Comparison of ENCODE assay signal across 10 cellular contexts in the genomic region with DNA sequence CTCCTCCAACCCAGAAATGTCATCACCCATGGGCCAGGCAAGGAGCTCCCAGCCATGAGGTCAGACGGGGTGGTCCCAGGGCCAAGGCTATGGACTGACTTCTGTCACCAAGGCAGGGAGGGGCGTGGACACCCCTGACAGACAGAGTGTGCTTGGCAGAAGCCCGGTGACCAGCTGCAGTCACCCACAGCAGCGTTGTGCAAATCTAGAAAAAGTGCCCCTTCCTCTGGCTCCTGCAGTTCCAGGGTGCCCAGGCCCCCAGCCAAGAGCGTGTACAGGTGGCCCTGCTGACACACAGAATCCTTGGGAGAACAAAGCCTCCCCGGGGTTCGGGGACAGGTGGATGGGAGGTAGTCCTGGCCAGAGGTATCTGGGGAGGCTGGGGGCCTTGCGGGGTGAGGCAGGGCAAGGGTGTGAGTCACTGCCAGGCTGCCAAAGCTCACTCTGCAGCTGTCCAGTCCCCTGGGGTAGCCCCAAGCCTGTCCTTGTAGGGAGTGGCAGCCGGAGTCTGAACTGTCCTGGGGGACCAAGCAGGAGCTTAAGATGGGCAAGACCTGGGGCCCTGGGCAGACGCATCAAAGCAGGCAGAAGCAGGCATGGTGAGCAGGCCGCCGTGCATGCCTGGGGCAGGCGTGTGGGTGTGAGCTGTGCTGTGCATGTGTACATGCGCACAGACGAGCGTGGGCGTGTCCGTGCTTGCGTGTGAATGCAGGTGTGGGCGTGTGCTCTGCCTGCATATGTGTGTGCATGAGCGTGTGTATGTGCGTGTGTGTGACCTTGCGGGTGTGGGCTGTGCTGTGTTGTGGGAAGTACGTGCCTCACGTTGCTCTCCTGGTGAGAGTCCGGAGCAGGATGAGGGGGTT. TPM values are rescaled to one million over a fixed set of nuclear protein-coding genes. Genes with fewer than 3 reads are reported as not detected.
DNase-seq lines count a peak whose midpoint lies in the region; ATAC-seq, FAIRE-seq and TF ChIP-seq lines count a peak whose summit lies in the region.
"Had no signal": no experiment of that assay in that cellular context is flagged by ENCODE, and none has a peak within 500 bp of the region (broad histone marks: within the 10 kb centered on the region; RNA-seq: fewer than 3 reads in every experiment).

No MANE protein-coding gene starts in this region.

- TF ChIP-seq EP300 in HepG2 (IDR thresholded peaks at IDR 0.05; ENCODE audit: low read depth in 2 of 2, low read length in 2 of 2) = no peak
- peak; percentile 22; the same call in 1 of the 2 replicates for TF ChIP-seq EP300 in HepG2 (CRISPR knock-in tag; IDR thresholded peaks at IDR 0.05; ENCODE audit: borderline replicate concordance)

- ATAC-seq in RWPE2 (ENCODE audit: low read depth) (peak; percentile 59), HepG2 (peak; percentile 13)
- ATAC-seq: Panc1 had no signal

- peaks cover 7% of the 10 kb centered on the region for H3K36me3 ChIP-seq in BLaER1
- H3K36me3 ChIP-seq in RWPE2 (ENCODE audit: low read depth) = peaks cover 6% of the 10 kb centered on the region
- H3K36me3 ChIP-seq in HepG2 (replicated peaks in 1 of 2; ENCODE audit: control insufficient read depth in 1 of 2, insufficient read depth in 2 of 2, low read length in 2 of 2) = no peaks in the 10 kb centered on the region; a peak in 1 of 5 replicates

- WGBS in HepG2 (ENCODE audit: low lambda C conversion rate) = 22% methylated on average over 14 of the region's 26 CpGs

- TF ChIP-seq RAD21 in HepG2 (CRISPR knock-in tag; IDR thresholded peaks at IDR 0.05) = no peak

- BruUV-seq in HepG2 (replicated peaks; lab: Mats Ljungman, UMichigan) = no TSS peak

- POLR2A ChIA-PET in HepG2 (lab: Yijun Ruan, JAX) = interaction anchor here (1.0 to 1.5 kb wide), 2 partner anchors 14 to 23 kb away, joined by 3 read pairs; no protein-coding TSS in a partner anchor

- DNase-seq in GM12891 (ENCODE audit: insufficient read length, low spot score) = no peak
- no peak for DNase-seq in RWPE2 (ENCODE audit: low spot score)
- DNase-seq in HepG2 (ENCODE audit: low spot score) = peak; percentile 37
- DNase-seq in HuH-7 (ENCODE audit: low spot score) = no peak
- no peak for DNase-seq in globus pallidus (ENCODE audit: low spot score)
- DNase-seq in NCI-H226 = no peak
- DNase-seq in GM20000 (ENCODE audit: low spot score) = no peak
- DNase-seq: cortex of kidney had no signal

- intact Hi-C loops in HepG2 (cut with micrococcal nuclease; ENCODE audit: unreplicated experiment) = loop anchor here (10.0 kb wide), 1 partner anchor 203 kb away; no protein-coding TSS in a partner anchor

- TF ChIP-seq POLR2A in GM12891 (IDR thresholded peaks at IDR 0.05; ENCODE audit: low read depth, low read length) (no peak), HepG2 (IDR thresholded peaks at IDR 0.05; ENCODE audit: insufficient read depth in 1 of 2, low read depth in 2 of 2, low read length in 2 of 2) (peak in 1 of 2 experiments; percentile 61; a peak in 2 of 4 replicates)

- H3K27ac ChIP-seq in BLaER1 (peak overlapping the region; percentile 96), RWPE2 (ENCODE audit: poor library complexity, severe bottlenecking) (peak overlapping the region; percentile 9), HepG2 (ENCODE audit: extremely low read length, insufficient read depth, low read length) (no peak overlapping the region)

- H3K4me2 ChIP-seq in BLaER1 (peak overlapping the region; percentile 98), HepG2 (ENCODE audit: low read depth, low read length) (peak overlapping the region; percentile 91)

- H3K4me3 ChIP-seq in BLaER1 = no peak overlapping the region; the same call in 1 of the 2 replicates
- no peak overlapping the region for H3K4me3 ChIP-seq in RWPE2 (ENCODE audit: severe bottlenecking)
- H3K4me3 ChIP-seq in HepG2 (replicated peaks in 1 of 3; ENCODE audit: insufficient read depth in 1 of 3, low read depth in 2 of 3, low read length in 3 of 3) = peak overlapping the region in 2 of 3 experiments; percentile 33 to 62; a peak in 4 of 6 replicates

- peak; percentile 87 for FAIRE-seq in GM12891 (lab: Jason Lieb, UNC)
- FAIRE-seq in HepG2 (lab: Jason Lieb, UNC) = no peak

- TF ChIP-seq CTCF in RWPE2 (IDR thresholded peaks at IDR 0.05; ENCODE audit: poor library complexity, severe bottlenecking) (no peak), HepG2 (CRISPR knock-in tag; IDR thresholded peaks at IDR 0.05) (no peak), GM20000 (IDR thresholded peaks at IDR 0.05; ENCODE audit: extremely low read depth, missing control alignments) (no peak)

- no peaks in the 10 kb centered on the region for H3K9me3 ChIP-seq in BLaER1
- no peaks in the 10 kb centered on the region for H3K9me3 ChIP-seq in RWPE2 (ENCODE audit: severe bottlenecking)
- no peaks in the 10 kb centered on the region for H3K9me3 ChIP-seq in HepG2 (ENCODE audit: low read length)

- peaks cover 16% of the 10 kb centered on the region for H3K79me2 ChIP-seq in HepG2 (ENCODE audit: insufficient read depth, low read length)

- in situ Hi-C loops in HepG2 (cut with HindIII; ENCODE audit: extremely low pct_ligation_motif_present, low pct_unique_long_range_greater_than_20kb) = no loop called here

- CTCF ChIA-PET in HepG2 (lab: Yijun Ruan, JAX; ENCODE audit: low intra/inter-chr PET ratio, low total read pairs) = no interaction called here

- H3K9ac ChIP-seq in BLaER1 (peak overlapping the region; percentile 96; the same call in 1 of the 2 replicates), HepG2 (ENCODE audit: insufficient read depth, low read depth, low read length) (peak overlapping the region; percentile 50; the same call in 1 of the 2 replicates)

- H3K4me1 ChIP-seq in BLaER1 (peaks cover 69% of the 10 kb centered on the region), RWPE2 (ENCODE audit: insufficient read depth, poor library complexity, severe bottlenecking) (peaks cover 12% of the 10 kb centered on the region), HepG2 (ENCODE audit: insufficient read depth, low read length) (peaks cover 76% of the 10 kb centered on the region)

- peaks cover 7% of the 10 kb centered on the region; the same call in 1 of the 2 replicates for H4K20me1 ChIP-seq in BLaER1
- H4K20me1 ChIP-seq in HepG2 (ENCODE audit: insufficient read depth, low read length) = no peaks in the 10 kb centered on the region; the same call in 1 of the 2 replicates

- H2AFZ ChIP-seq in HepG2 (ENCODE audit: low read length) = no peak overlapping the region

- H3K27me3 ChIP-seq in BLaER1 (no peaks in the 10 kb centered on the region), RWPE2 (ENCODE audit: insufficient read depth, poor library complexity, severe bottlenecking) (no peaks in the 10 kb centered on the region), HepG2 (ENCODE audit: control insufficient read depth in 1 of 2, insufficient read depth in 2 of 2, low read length in 2 of 2) (no peaks in the 10 kb centered on the region)

RNA-seq across cellular contexts. Expression of a gene that starts 3.3 kb away (rescaled TPM):
- polyA plus RNA-seq in GM12891 (2012; ENCODE audit: low read depth, missing spikeins) = 23.8 TPM
- total RNA-seq in HepG2 (2016; rRNA removed; fragmentation: Illumina TruSeq; extraction: Trizol) = 11.0 and 16.0 TPM in 2 replicates
- total RNA-seq in HepG2 (2016; cell fraction: cytosol; rRNA removed; fragmentation: Illumina TruSeq; extraction: Trizol; ENCODE audit: low read depth) = 6.7 and 8.0 TPM in 2 replicates
- total RNA-seq in HepG2 (2016; cell fraction: insoluble cytoplasmic fraction; rRNA removed; fragmentation: Illumina TruSeq; extraction: Trizol) = 10.1 and 16.2 TPM in 2 replicates
- 7.6 and 8.2 TPM in 2 replicates for total RNA-seq in HepG2 (2016; cell fraction: membrane; rRNA removed; fragmentation: Illumina TruSeq; extraction: Trizol)
- total RNA-seq in HepG2 (2016; cell fraction: nucleus; rRNA removed; fragmentation: Illumina TruSeq; extraction: Trizol) = 15.9 and 16.6 TPM in 2 replicates
- polyA plus RNA-seq in HepG2 (2011; rRNA removed) = 6.5 and 11.5 TPM in 2 replicates
- 4.1 and 4.4 TPM in 2 replicates for polyA plus RNA-seq in HepG2 (2011; cell fraction: cytosol; rRNA removed)
- 40.0 and 46.9 TPM in 2 replicates for polyA plus RNA-seq in HepG2 (2011; cell fraction: nucleus; rRNA removed)
- polyA plus RNA-seq in HepG2 (2012) = 7.4 and 8.9 TPM in 2 replicates
- polyA plus RNA-seq in HepG2 (2016; cell fraction: cytosol; fragmentation: Illumina TruSeq; extraction: Trizol; ENCODE audit: low read depth) = 4.4 and 5.5 TPM in 2 replicates
- 8.5 and 12.2 TPM in 2 replicates for polyA plus RNA-seq in HepG2 (2016; cell fraction: insoluble cytoplasmic fraction; fragmentation: Illumina TruSeq; extraction: Trizol; ENCODE audit: low read depth)
- polyA plus RNA-seq in HepG2 (2016; cell fraction: membrane; fragmentation: Illumina TruSeq; extraction: Trizol; ENCODE audit: low read depth) = 4.9 and 6.3 TPM in 2 replicates
- 33.7 and 41.8 TPM in 2 replicates for polyA plus RNA-seq in HepG2 (2016; cell fraction: nucleus; fragmentation: Illumina TruSeq; extraction: Trizol; ENCODE audit: insufficient read depth, low read depth)
- 3.4 and 4.4 TPM in 2 replicates for polyA minus RNA-seq in HepG2 (2011; rRNA and poly(A)+ RNA removed; ENCODE audit: low replicate concordance)
- 1.4 TPM in 1 of 2 replicates, not detected in the other for polyA minus RNA-seq in HepG2 (2011; cell fraction: cytosol; rRNA and poly(A)+ RNA removed)
- polyA minus RNA-seq in HepG2 (2011; cell fraction: nucleus; rRNA and poly(A)+ RNA removed) = 11.8 and 15.5 TPM in 2 replicates

RNA-seq across cellular contexts. Expression of a gene that starts 3.6 kb away (rescaled TPM):
- 1,492 TPM for polyA plus RNA-seq in GM12891 (2012; ENCODE audit: low read depth, missing spikeins)
- 753 and 1,048 TPM in 2 replicates for total RNA-seq in HepG2 (2016; rRNA removed; fragmentation: Illumina TruSeq; extraction: Trizol)
- total RNA-seq in HepG2 (2016; cell fraction: cytosol; rRNA removed; fragmentation: Illumina TruSeq; extraction: Trizol; ENCODE audit: low read depth) = 458 and 593 TPM in 2 replicates
- total RNA-seq in HepG2 (2016; cell fraction: insoluble cytoplasmic fraction; rRNA removed; fragmentation: Illumina TruSeq; extraction: Trizol) = 792 and 1,109 TPM in 2 replicates
- total RNA-seq in HepG2 (2016; cell fraction: membrane; rRNA removed; fragmentation: Illumina TruSeq; extraction: Trizol) = 613 and 660 TPM in 2 replicates
- 219 and 249 TPM in 2 replicates for total RNA-seq in HepG2 (2016; cell fraction: nucleus; rRNA removed; fragmentation: Illumina TruSeq; extraction: Trizol)
- polyA plus RNA-seq in HepG2 (2011; rRNA removed) = 301 and 305 TPM in 2 replicates
- 507 and 666 TPM in 2 replicates for polyA plus RNA-seq in HepG2 (2011; cell fraction: cytosol; rRNA removed)
- polyA plus RNA-seq in HepG2 (2011; cell fraction: nucleus; rRNA removed) = 133 and 152 TPM in 2 replicates
- polyA plus RNA-seq in HepG2 (2012) = 451 and 767 TPM in 2 replicates
- polyA plus RNA-seq in HepG2 (2016; cell fraction: cytosol; fragmentation: Illumina TruSeq; extraction: Trizol; ENCODE audit: low read depth) = 482 and 603 TPM in 2 replicates
- polyA plus RNA-seq in HepG2 (2016; cell fraction: insoluble cytoplasmic fraction; fragmentation: Illumina TruSeq; extraction: Trizol; ENCODE audit: low read depth) = 926 and 995 TPM in 2 replicates
- polyA plus RNA-seq in HepG2 (2016; cell fraction: membrane; fragmentation: Illumina TruSeq; extraction: Trizol; ENCODE audit: low read depth) = 496 and 594 TPM in 2 replicates
- polyA plus RNA-seq in HepG2 (2016; cell fraction: nucleus; fragmentation: Illumina TruSeq; extraction: Trizol; ENCODE audit: insufficient read depth, low read depth) = 426 and 431 TPM in 2 replicates
- polyA minus RNA-seq in HepG2 (2011; rRNA and poly(A)+ RNA removed; ENCODE audit: low replicate concordance) = 68.8 and 71.4 TPM in 2 replicates
- 62.0 and 63.6 TPM in 2 replicates for polyA minus RNA-seq in HepG2 (2011; cell fraction: cytosol; rRNA and poly(A)+ RNA removed)
- 23.6 and 38.7 TPM in 2 replicates for polyA minus RNA-seq in HepG2 (2011; cell fraction: nucleus; rRNA and poly(A)+ RNA removed)

RNA-seq across cellular contexts. Expression of a gene that starts 11.3 kb away (rescaled TPM):
- polyA plus RNA-seq in GM12891 (2012; ENCODE audit: low read depth, missing spikeins) = 0.42 TPM
- total RNA-seq in HepG2 (2016; rRNA removed; fragmentation: Illumina TruSeq; extraction: Trizol) = 0.07 TPM in 1 of 2 replicates, not detected in the other
- not detected in 2 replicates for total RNA-seq in HepG2 (2016; cell fraction: cytosol; rRNA removed; fragmentation: Illumina TruSeq; extraction: Trizol; ENCODE audit: low read depth)
- total RNA-seq in HepG2 (2016; cell fraction: insoluble cytoplasmic fraction; rRNA removed; fragmentation: Illumina TruSeq; extraction: Trizol) = 0.09 TPM in 1 of 2 replicates, not detected in the other
- not detected in 2 replicates for total RNA-seq in HepG2 (2016; cell fraction: membrane; rRNA removed; fragmentation: Illumina TruSeq; extraction: Trizol)
- total RNA-seq in HepG2 (2016; cell fraction: nucleus; rRNA removed; fragmentation: Illumina TruSeq; extraction: Trizol) = 0.62 TPM in 1 of 2 replicates, not detected in the other
- 0.17 and 0.22 TPM in 2 replicates for polyA plus RNA-seq in HepG2 (2011; rRNA removed)
- polyA plus RNA-seq in HepG2 (2011; cell fraction: cytosol; rRNA removed) = 0.10 and 0.16 TPM in 2 replicates
- polyA plus RNA-seq in HepG2 (2011; cell fraction: nucleus; rRNA removed) = 1.9 and 2.5 TPM in 2 replicates
- polyA plus RNA-seq in HepG2 (2012) = 0.21 and 0.29 TPM in 2 replicates
- polyA plus RNA-seq in HepG2 (2016; cell fraction: cytosol; fragmentation: Illumina TruSeq; extraction: Trizol; ENCODE audit: low read depth) = 0.07 TPM in 1 of 2 replicates, not detected in the other
- polyA plus RNA-seq in HepG2 (2016; cell fraction: insoluble cytoplasmic fraction; fragmentation: Illumina TruSeq; extraction: Trizol; ENCODE audit: low read depth) = not detected in 2 replicates
- polyA plus RNA-seq in HepG2 (2016; cell fraction: membrane; fragmentation: Illumina TruSeq; extraction: Trizol; ENCODE audit: low read depth) = not detected in 2 replicates
- 0.53 TPM in 1 of 2 replicates, not detected in the other for polyA plus RNA-seq in HepG2 (2016; cell fraction: nucleus; fragmentation: Illumina TruSeq; extraction: Trizol; ENCODE audit: insufficient read depth, low read depth)
- polyA minus RNA-seq in HepG2 (2011; rRNA and poly(A)+ RNA removed; ENCODE audit: low replicate concordance) = 0.12 TPM in 1 of 2 replicates, not detected in the other
- not detected in 2 replicates for polyA minus RNA-seq in HepG2 (2011; cell fraction: cytosol; rRNA and poly(A)+ RNA removed)
- 0.25 and 0.26 TPM in 2 replicates for polyA minus RNA-seq in HepG2 (2011; cell fraction: nucleus; rRNA and poly(A)+ RNA removed)

RNA-seq across cellular contexts. Expression of a gene that starts 28.0 kb away (rescaled TPM):
- polyA plus RNA-seq in GM12891 (2012; ENCODE audit: low read depth, missing spikeins) = 20.6 TPM
- total RNA-seq in HepG2 (2016; rRNA removed; fragmentation: Illumina TruSeq; extraction: Trizol) = 24.2 and 28.6 TPM in 2 replicates
- total RNA-seq in HepG2 (2016; cell fraction: cytosol; rRNA removed; fragmentation: Illumina TruSeq; extraction: Trizol; ENCODE audit: low read depth) = 16.2 and 16.7 TPM in 2 replicates
- total RNA-seq in HepG2 (2016; cell fraction: insoluble cytoplasmic fraction; rRNA removed; fragmentation: Illumina TruSeq; extraction: Trizol) = 22.5 and 27.7 TPM in 2 replicates
- 36.9 and 38.9 TPM in 2 replicates for total RNA-seq in HepG2 (2016; cell fraction: membrane; rRNA removed; fragmentation: Illumina TruSeq; extraction: Trizol)
- 40.6 and 42.6 TPM in 2 replicates for total RNA-seq in HepG2 (2016; cell fraction: nucleus; rRNA removed; fragmentation: Illumina TruSeq; extraction: Trizol)
- polyA plus RNA-seq in HepG2 (2011; rRNA removed) = 66.2 and 80.8 TPM in 2 replicates
- polyA plus RNA-seq in HepG2 (2011; cell fraction: cytosol; rRNA removed) = 32.3 and 37.9 TPM in 2 replicates
- 406 and 428 TPM in 2 replicates for polyA plus RNA-seq in HepG2 (2011; cell fraction: nucleus; rRNA removed)
- 37.8 and 47.7 TPM in 2 replicates for polyA plus RNA-seq in HepG2 (2012)
- polyA plus RNA-seq in HepG2 (2016; cell fraction: cytosol; fragmentation: Illumina TruSeq; extraction: Trizol; ENCODE audit: low read depth) = 13.4 and 15.5 TPM in 2 replicates
- polyA plus RNA-seq in HepG2 (2016; cell fraction: insoluble cytoplasmic fraction; fragmentation: Illumina TruSeq; extraction: Trizol; ENCODE audit: low read depth) = 20.0 and 26.4 TPM in 2 replicates
- 26.7 and 30.4 TPM in 2 replicates for polyA plus RNA-seq in HepG2 (2016; cell fraction: membrane; fragmentation: Illumina TruSeq; extraction: Trizol; ENCODE audit: low read depth)
- polyA plus RNA-seq in HepG2 (2016; cell fraction: nucleus; fragmentation: Illumina TruSeq; extraction: Trizol; ENCODE audit: insufficient read depth, low read depth) = 92.0 and 96.8 TPM in 2 replicates
- polyA minus RNA-seq in HepG2 (2011; rRNA and poly(A)+ RNA removed; ENCODE audit: low replicate concordance) = 38.9 and 82.6 TPM in 2 replicates
- polyA minus RNA-seq in HepG2 (2011; cell fraction: cytosol; rRNA and poly(A)+ RNA removed) = 18.1 and 23.5 TPM in 2 replicates
- polyA minus RNA-seq in HepG2 (2011; cell fraction: nucleus; rRNA and poly(A)+ RNA removed) = 119 and 121 TPM in 2 replicates

RNA-seq across cellular contexts. Expression of a gene that starts 52.3 kb away (rescaled TPM):
- polyA plus RNA-seq in GM12891 (2012; ENCODE audit: low read depth, missing spikeins) = 11.3 TPM
- total RNA-seq in HepG2 (2016; rRNA removed; fragmentation: Illumina TruSeq; extraction: Trizol) = 0.38 TPM in 1 of 2 replicates, not detected in the other
- 0.20 TPM in 1 of 2 replicates, not detected in the other for total RNA-seq in HepG2 (2016; cell fraction: cytosol; rRNA removed; fragmentation: Illumina TruSeq; extraction: Trizol; ENCODE audit: low read depth)
- total RNA-seq in HepG2 (2016; cell fraction: insoluble cytoplasmic fraction; rRNA removed; fragmentation: Illumina TruSeq; extraction: Trizol) = 0.09 TPM in 1 of 2 replicates, not detected in the other
- total RNA-seq in HepG2 (2016; cell fraction: membrane; rRNA removed; fragmentation: Illumina TruSeq; extraction: Trizol) = 0.25 TPM in 1 of 2 replicates, not detected in the other
- total RNA-seq in HepG2 (2016; cell fraction: nucleus; rRNA removed; fragmentation: Illumina TruSeq; extraction: Trizol) = not detected in 2 replicates
- 0.38 and 0.40 TPM in 2 replicates for polyA plus RNA-seq in HepG2 (2011; rRNA removed)
- polyA plus RNA-seq in HepG2 (2011; cell fraction: cytosol; rRNA removed) = 0.43 and 0.62 TPM in 2 replicates
- polyA plus RNA-seq in HepG2 (2011; cell fraction: nucleus; rRNA removed) = 0.33 and 0.45 TPM in 2 replicates
- 0.38 and 0.73 TPM in 2 replicates for polyA plus RNA-seq in HepG2 (2012)
- polyA plus RNA-seq in HepG2 (2016; cell fraction: cytosol; fragmentation: Illumina TruSeq; extraction: Trizol; ENCODE audit: low read depth) = not detected in 2 replicates
- polyA plus RNA-seq in HepG2 (2016; cell fraction: insoluble cytoplasmic fraction; fragmentation: Illumina TruSeq; extraction: Trizol; ENCODE audit: low read depth) = not detected in 2 replicates
- polyA plus RNA-seq in HepG2 (2016; cell fraction: membrane; fragmentation: Illumina TruSeq; extraction: Trizol; ENCODE audit: low read depth) = 0.13 TPM in 1 of 2 replicates, not detected in the other
- not detected in 2 replicates for polyA plus RNA-seq in HepG2 (2016; cell fraction: nucleus; fragmentation: Illumina TruSeq; extraction: Trizol; ENCODE audit: insufficient read depth, low read depth)
- 0.32 TPM in 1 of 2 replicates, not detected in the other for polyA minus RNA-seq in HepG2 (2011; rRNA and poly(A)+ RNA removed; ENCODE audit: low replicate concordance)
- 0.69 and 1.3 TPM in 2 replicates for polyA minus RNA-seq in HepG2 (2011; cell fraction: cytosol; rRNA and poly(A)+ RNA removed)
- polyA minus RNA-seq in HepG2 (2011; cell fraction: nucleus; rRNA and poly(A)+ RNA removed) = 0.37 and 1.3 TPM in 2 replicates

Comparison
In these comparisons a context has a peak if more than half of its experiments do, and no peak if none do; other contexts are left out.
1. H3K4me3 ChIP-seq: peak in HepG2 (2 of 3); none in BLaER1 (single experiment) and RWPE2 (single experiment).